Comparison of ENCODE assay signal across 12 cellular contexts in the genomic region with DNA sequence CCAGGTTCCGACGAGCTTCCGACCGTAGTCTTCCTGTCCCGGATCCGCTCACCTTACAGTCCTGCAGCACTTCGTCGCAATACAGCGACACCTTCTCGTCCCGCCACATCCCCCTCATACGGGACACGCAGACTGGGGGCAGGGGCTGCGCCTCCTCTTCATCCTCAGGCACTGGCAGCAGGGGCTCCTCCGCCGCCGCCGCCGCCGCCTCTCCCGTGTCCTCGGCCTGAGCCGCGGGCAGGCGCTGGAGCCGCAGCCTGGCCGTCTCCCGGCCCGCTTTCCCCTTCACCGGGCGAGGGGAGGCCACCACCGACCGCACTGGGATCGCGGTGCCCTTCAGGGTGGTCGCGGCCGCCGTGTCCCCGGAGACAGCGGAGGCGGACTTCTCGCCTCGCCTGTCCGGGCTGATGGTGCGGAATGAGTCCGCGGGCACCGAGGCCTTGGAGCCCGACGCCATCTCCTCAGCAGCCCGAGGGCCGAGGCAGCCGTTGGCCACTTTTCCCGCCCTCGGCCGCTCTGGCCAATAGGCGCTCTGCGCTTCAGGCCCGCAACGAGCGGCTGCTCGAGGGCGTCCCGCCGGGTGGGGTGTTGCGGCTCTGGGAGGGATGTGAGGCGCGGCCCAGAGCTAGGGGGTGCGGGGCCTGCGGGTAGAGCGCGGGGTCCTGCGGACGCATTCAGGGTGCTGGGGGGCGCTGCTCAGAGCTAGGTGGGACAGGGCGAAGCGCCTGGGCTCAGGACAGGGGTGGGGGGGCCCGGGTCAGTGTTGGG. TPM values are rescaled to one million over a fixed set of nuclear protein-coding genes. Genes with fewer than 3 reads are reported as not detected.
DNase-seq lines count a peak whose midpoint lies in the region; ATAC-seq and TF ChIP-seq lines count a peak whose summit lies in the region.
"Had no signal": no experiment of that assay in that cellular context is flagged by ENCODE, and none has a peak within 500 bp of the region (broad histone marks: within the 10 kb centered on the region; RNA-seq: fewer than 3 reads in every experiment).

Gene SHCBP1L, minus strand, starts transcription at position 490 of the 768 bp plus-strand sequence. Its CDS starts 33 bp downstream, at position 457.

- peak within 1 kb of the TSS; percentile 65 for H2AFZ ChIP-seq in fibroblast of lung (ENCODE audit: low read length)
- H2AFZ ChIP-seq in parathyroid adenoma, result peak within 1 kb of the TSS; percentile 7

- no peak for DNase-seq in stimulated activated naive CD8-positive, alpha-beta T cell treated with anti-CD3 and anti-CD28 coated beads, Interleukin-15, Interleukin-2, amounts not matched to agents 100 U/mL and 50 U/mL, for 24 hours
- peak in 1 of 2 donors; percentile 16 for DNase-seq in fibroblast of lung (ENCODE audit: low read depth in 2 of 2)
- DNase-seq in aorta, result peak in 1 of 2 donors; percentile 44
- no peak for DNase-seq in progenitor cell of endocrine pancreas (ENCODE audit: low spot score, unreplicated experiment)
- DNase-seq in NOMO-1 (lab: John Stamatoyannopoulos, UW; ENCODE audit: unreplicated experiment in 2 of 2), result no peak
- no peak for DNase-seq in NCI-H1694 (lab: John Stamatoyannopoulos, UW)
- DNase-seq: activated CD8-positive, alpha-beta memory T cell treated with anti-CD3 and anti-CD28 coated beads, Interleukin-2, amount 50 U/mL, for 48 hours; DMS79 treated with DMSO at 0.1 percent for 48 hours; islet precursor cell; trophoblast cell had no signal

- ATAC-seq in stimulated activated naive CD8-positive, alpha-beta T cell treated with anti-CD3 and anti-CD28 coated beads, Interleukin-15, Interleukin-2, amounts not matched to agents 100 U/mL and 50 U/mL, for 24 hours, result no peak
- peak; percentile 63 for ATAC-seq in aorta (ENCODE audit: low FRiP score)

- peaks cover 2% of the 10 kb centered on the region for H3K4me1 ChIP-seq in fibroblast of lung (ENCODE audit: control insufficient read depth, extremely low read depth, insufficient read depth, low read length)
- H3K4me1 ChIP-seq in parathyroid adenoma, result no peaks in the 10 kb centered on the region
- no peaks in the 10 kb centered on the region for H3K4me1 ChIP-seq in aorta (ENCODE audit: control insufficient read depth in 1 of 2, insufficient read depth in 2 of 2, low read length in 2 of 2)

- H3K36me3 ChIP-seq in fibroblast of lung (ENCODE audit: control insufficient read depth, insufficient read depth, low read length) (no peaks in the 10 kb centered on the region), parathyroid adenoma (ENCODE audit: control insufficient read depth, insufficient read depth, low read length) (no peaks in the 10 kb centered on the region), aorta (ENCODE audit: control insufficient read depth in 1 of 2, insufficient read depth in 2 of 2, low read length in 1 of 2) (no peaks in the 10 kb centered on the region)

- no peaks in the 10 kb centered on the region for H3K9me3 Mint-ChIP-seq in stimulated activated naive CD8-positive, alpha-beta T cell treated with anti-CD3 and anti-CD28 coated beads, Interleukin-15, Interleukin-2, amounts not matched to agents 100 ng/mL and 50 ng/mL, for 24 hours
- H3K9me3 Mint-ChIP-seq in progenitor cell of endocrine pancreas (ENCODE audit: low read depth), result no peaks in the 10 kb centered on the region

- H3K27me3 ChIP-seq in fibroblast of lung (ENCODE audit: control insufficient read depth, insufficient read depth, low read length) (peaks cover 6% of the 10 kb centered on the region), parathyroid adenoma (ENCODE audit: control insufficient read depth, insufficient read depth, low read length) (no peaks in the 10 kb centered on the region), aorta (ENCODE audit: control insufficient read depth in 1 of 2, insufficient read depth in 2 of 2, low read length in 1 of 2) (no peaks in the 10 kb centered on the region)

- H3K4me1 Mint-ChIP-seq in stimulated activated naive CD8-positive, alpha-beta T cell treated with anti-CD3 and anti-CD28 coated beads, Interleukin-15, Interleukin-2, amounts not matched to agents 100 ng/mL and 50 ng/mL, for 24 hours (ENCODE audit: low read depth), result no peaks in the 10 kb centered on the region
- H3K4me1 Mint-ChIP-seq in progenitor cell of endocrine pancreas (ENCODE audit: low read depth), result no peaks in the 10 kb centered on the region

- H3K27ac ChIP-seq in fibroblast of lung (ENCODE audit: insufficient read depth, low read length), result no peak within 1 kb of the TSS
- no peak within 1 kb of the TSS for H3K27ac ChIP-seq in parathyroid adenoma
- H3K27ac ChIP-seq in aorta (ENCODE audit: low read depth in 1 of 2, low read length in 2 of 2), result no peak within 1 kb of the TSS

- H3K9ac ChIP-seq in fibroblast of lung (ENCODE audit: insufficient read depth, low read length) (no peak within 1 kb of the TSS), parathyroid adenoma (no peak within 1 kb of the TSS)

- H3K4me3 ChIP-seq in fibroblast of lung (replicated peaks in 1 of 4; ENCODE audit: control extremely low read depth in 1 of 4, insufficient read depth in 1 of 4, low read depth in 3 of 4, low read length in 4 of 4) (peak within 1 kb of the TSS in 1 of 4 experiments; percentile 14), parathyroid adenoma (ENCODE audit: low read depth, low read length) (no peak within 1 kb of the TSS), aorta (ENCODE audit: low read length in 2 of 2) (no peak within 1 kb of the TSS)

- no peak for TF ChIP-seq CTCF in fibroblast of lung (conservative IDR thresholded peaks at IDR 0.05 in 1 of 2, IDR thresholded peaks at IDR 0.05 in 1 of 2; ENCODE audit: low read depth in 1 of 2, low read length in 2 of 2)
- TF ChIP-seq CTCF in parathyroid adenoma (IDR thresholded peaks at IDR 0.05), result no peak
- no peak for TF ChIP-seq CTCF in progenitor cell of endocrine pancreas (IDR thresholded peaks at IDR 0.05; ENCODE audit: unreplicated experiment)

- H3K4me3 Mint-ChIP-seq in stimulated activated naive CD8-positive, alpha-beta T cell treated with anti-CD3 and anti-CD28 coated beads, Interleukin-15, Interleukin-2, amounts not matched to agents 100 ng/mL and 50 ng/mL, for 24 hours, result peak within 1 kb of the TSS; percentile 31
- no peak within 1 kb of the TSS for H3K4me3 Mint-ChIP-seq in progenitor cell of endocrine pancreas (ENCODE audit: low read depth)

- H4K20me1 ChIP-seq in fibroblast of lung (ENCODE audit: control insufficient read depth, extremely low read depth, insufficient read depth, low read length), result no peaks in the 10 kb centered on the region

- peaks cover 31% of the 10 kb centered on the region for H3K27me3 Mint-ChIP-seq in stimulated activated naive CD8-positive, alpha-beta T cell treated with anti-CD3 and anti-CD28 coated beads, Interleukin-15, Interleukin-2, amounts not matched to agents 100 ng/mL and 50 ng/mL, for 24 hours
- no peaks in the 10 kb centered on the region for H3K27me3 Mint-ChIP-seq in progenitor cell of endocrine pancreas

- peak within 1 kb of the TSS; percentile 54 for H3K4me2 ChIP-seq in fibroblast of lung (ENCODE audit: extremely low read depth, insufficient read depth, low read length)
- peak within 1 kb of the TSS; percentile 42 for H3K4me2 ChIP-seq in parathyroid adenoma (ENCODE audit: low read length)

- no peaks in the 10 kb centered on the region for H3K79me2 ChIP-seq in fibroblast of lung (ENCODE audit: control insufficient read depth, insufficient read depth, low read length)
- H3K79me2 ChIP-seq in parathyroid adenoma, result no peaks in the 10 kb centered on the region

- no peak within 1 kb of the TSS for H3K27ac Mint-ChIP-seq in stimulated activated naive CD8-positive, alpha-beta T cell treated with anti-CD3 and anti-CD28 coated beads, Interleukin-15, Interleukin-2, amounts not matched to agents 100 ng/mL and 50 ng/mL, for 24 hours
- H3K27ac Mint-ChIP-seq in progenitor cell of endocrine pancreas, result no peak within 1 kb of the TSS

- H3K9me3 ChIP-seq in fibroblast of lung (ENCODE audit: control insufficient read depth, insufficient read depth, low read depth, low read length) (no peaks in the 10 kb centered on the region), parathyroid adenoma (ENCODE audit: control insufficient read depth, low read length) (no peaks in the 10 kb centered on the region), aorta (ENCODE audit: control insufficient read depth, low read length) (no peaks in the 10 kb centered on the region)

- 18 to 27% methylated on average over 64 to 79 of the region's 79 CpGs for WGBS in aorta, 2 donors

- no peaks in the 10 kb centered on the region for H3K36me3 Mint-ChIP-seq in stimulated activated naive CD8-positive, alpha-beta T cell treated with anti-CD3 and anti-CD28 coated beads, Interleukin-15, Interleukin-2, amounts not matched to agents 100 ng/mL and 50 ng/mL, for 24 hours (ENCODE audit: low read depth)
- no peaks in the 10 kb centered on the region for H3K36me3 Mint-ChIP-seq in progenitor cell of endocrine pancreas (ENCODE audit: insufficient read depth)

- intact Hi-C loops in aorta (cut with DNase I), result no loop called here

RNA-seq across cellular contexts. Expression of gene SHCBP1L, which starts in this region (rescaled TPM):
- total RNA-seq in fibroblast of lung (0.26 TPM in 1 of 2 replicates, not detected in the other), aorta (not detected), progenitor cell of endocrine pancreas (not detected in 2 replicates)
- polyA plus RNA-seq in fibroblast of lung (not detected in 2 replicates), aorta (not detected)
- not detected in 2 replicates for polyA plus RNA-seq in fibroblast of lung (2012)
- not detected in 2 replicates for polyA minus RNA-seq in fibroblast of lung (ENCODE audit: low replicate concordance)

Comparison
In these comparisons a context has a peak if more than half of its experiments do, and no peak if none do; other contexts are left out.
1. Peak in ATAC-seq in aorta; RNA of the gene not detected or under 1 TPM.